1 cellular context compared by ENCODE assay signal in the genomic region with DNA sequence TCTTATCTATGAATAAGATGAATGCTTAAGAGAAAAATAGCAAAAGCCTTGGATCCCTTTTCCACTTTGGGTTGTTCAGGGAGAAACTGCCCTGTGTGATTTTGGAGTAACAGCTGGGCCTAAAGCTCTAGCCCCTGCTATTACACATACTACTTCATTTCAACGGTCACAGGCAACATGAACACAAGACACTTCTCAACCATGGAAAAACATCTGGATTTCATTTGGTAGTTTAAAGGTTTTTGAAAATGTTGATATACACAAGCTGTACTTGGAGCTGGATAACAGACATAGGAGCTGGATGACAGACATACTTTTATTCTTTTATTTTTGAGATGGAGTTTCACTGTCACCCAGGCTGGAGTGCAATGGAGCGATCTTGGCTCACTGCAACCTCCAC.
TF ChIP-seq lines count a peak whose summit lies in the region.

No MANE protein-coding gene starts in this region.

TF ChIP-seq in IMR-90, 13 proteins besides CTCF, POLR2A, EP300 and RAD21:
- no peak for TF ChIP-seq MAZ (IDR thresholded peaks at IDR 0.05; ENCODE audit: borderline replicate concordance, low read depth, low read length)
- TF ChIP-seq, protein P1, sequence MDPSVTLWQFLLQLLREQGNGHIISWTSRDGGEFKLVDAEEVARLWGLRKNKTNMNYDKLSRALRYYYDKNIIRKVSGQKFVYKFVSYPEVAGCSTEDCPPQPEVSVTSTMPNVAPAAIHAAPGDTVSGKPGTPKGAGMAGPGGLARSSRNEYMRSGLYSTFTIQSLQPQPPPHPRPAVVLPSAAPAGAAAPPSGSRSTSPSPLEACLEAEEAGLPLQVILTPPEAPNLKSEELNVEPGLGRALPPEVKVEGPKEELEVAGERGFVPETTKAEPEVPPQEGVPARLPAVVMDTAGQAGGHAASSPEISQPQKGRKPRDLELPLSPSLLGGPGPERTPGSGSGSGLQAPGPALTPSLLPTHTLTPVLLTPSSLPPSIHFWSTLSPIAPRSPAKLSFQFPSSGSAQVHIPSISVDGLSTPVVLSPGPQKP (IDR thresholded peaks at IDR 0.05; ENCODE audit: borderline replicate concordance, low read depth, low read length), result no peak
- no peak for TF ChIP-seq BHLHE40 (IDR thresholded peaks at IDR 0.05; ENCODE audit: low read depth, low read length)
- no peak for TF ChIP-seq MXI1 (IDR thresholded peaks at IDR 0.05; ENCODE audit: borderline replicate concordance, low read depth, low read length)
- TF ChIP-seq RFX5 (IDR thresholded peaks at IDR 0.05; ENCODE audit: low read depth, low read length), result no peak
- TF ChIP-seq FOS (IDR thresholded peaks at IDR 0.05; ENCODE audit: low read depth, low read length), result no peak
